In the genomic region with DNA sequence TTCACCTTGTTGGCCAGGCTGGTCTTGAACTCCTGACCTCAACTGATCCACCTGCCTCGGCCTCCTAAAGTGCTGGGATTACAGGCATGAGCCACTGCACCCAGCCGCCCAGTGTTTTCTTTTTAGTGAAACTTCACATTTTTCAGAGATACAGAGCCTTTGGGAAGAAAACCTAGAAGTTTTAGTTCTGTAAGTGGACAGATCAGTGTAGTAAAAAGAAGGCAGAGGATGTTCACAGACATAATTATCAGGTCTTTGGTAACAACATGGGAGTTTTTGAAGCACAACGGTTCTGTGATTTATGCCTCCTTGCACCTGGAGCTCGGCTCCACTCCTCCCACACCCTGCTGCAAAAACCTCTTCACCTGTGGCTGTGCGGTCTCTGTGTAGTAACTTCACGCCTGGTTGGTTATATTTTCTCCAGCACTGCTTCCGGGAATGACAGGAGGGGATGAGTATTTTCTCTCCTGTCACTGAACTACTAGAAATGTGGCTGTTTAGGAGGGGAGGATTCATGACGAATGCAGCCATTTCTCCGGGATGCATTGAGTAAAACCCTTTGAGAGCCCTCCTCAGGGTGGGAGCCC, we compare ENCODE assay signal across 9 cellular contexts.
DNase-seq lines count a peak whose midpoint lies in the region; ATAC-seq lines count a peak whose summit lies in the region.
"Had no signal": no experiment of that assay in that cellular context is flagged by ENCODE, and none has a peak within 500 bp of the region (broad histone marks: within the 10 kb centered on the region; RNA-seq: fewer than 3 reads in every experiment).

No MANE protein-coding gene starts in this region.

- peaks cover 42% of the 10 kb centered on the region for H3K4me1 Mint-ChIP-seq in activated CD4-positive, alpha-beta T cell treated with anti-CD3 and anti-CD28 coated beads, Interleukin-2, amount 10 ng/mL, durations not matched to agents 7 days and 5 days

- H3K4me3 ChIP-seq in mucosa of rectum (ENCODE audit: low read length in 2 of 2) = no peak overlapping the region
- H3K4me3 ChIP-seq: SK-N-MC had no signal

- H3K9me3 ChIP-seq in mucosa of rectum (ENCODE audit: control insufficient read depth in 2 of 2, low read length in 2 of 2) = no peaks in the 10 kb centered on the region

- H3K27me3 ChIP-seq in mucosa of rectum (ENCODE audit: control insufficient read depth in 2 of 2, insufficient read depth in 2 of 2, low read length in 2 of 2) = no peaks in the 10 kb centered on the region

- H3K27me3 Mint-ChIP-seq in activated CD4-positive, alpha-beta T cell treated with anti-CD3 and anti-CD28 coated beads, Interleukin-2, amount 10 ng/mL, durations not matched to agents 7 days and 5 days = no peaks in the 10 kb centered on the region

- peak overlapping the region; percentile 81 for H3K27ac Mint-ChIP-seq in activated CD4-positive, alpha-beta T cell treated with anti-CD3 and anti-CD28 coated beads, Interleukin-2, amount 10 ng/mL, durations not matched to agents 7 days and 5 days

- no peaks in the 10 kb centered on the region for H3K36me3 ChIP-seq in mucosa of rectum (ENCODE audit: control insufficient read depth in 2 of 2, insufficient read depth in 2 of 2, low read length in 2 of 2)

- no peaks in the 10 kb centered on the region for H3K36me3 Mint-ChIP-seq in activated CD4-positive, alpha-beta T cell treated with anti-CD3 and anti-CD28 coated beads, Interleukin-2, amount 10 ng/mL, durations not matched to agents 7 days and 5 days (ENCODE audit: low read depth)

- H3K27ac ChIP-seq in mucosa of rectum (ENCODE audit: low read depth in 2 of 2, low read length in 2 of 2) = peak overlapping the region; percentile 41 to 60
- H3K27ac ChIP-seq: SK-N-MC had no signal

- H3K9me3 Mint-ChIP-seq in activated CD4-positive, alpha-beta T cell treated with anti-CD3 and anti-CD28 coated beads, Interleukin-2, amount 10 ng/mL, durations not matched to agents 7 days and 5 days = no peaks in the 10 kb centered on the region

- CTCF ChIA-PET in activated CD4-positive, alpha-beta T cell treated with anti-CD3 and anti-CD28 coated beads, Interleukin-2, amount 10 ng/mL, durations not matched to agents 7 days and 5 days (lab: Charles Lee) = interaction anchor here (1.2 to 2.1 kb wide), 4 partner anchors 11 to 80 kb away, joined by 3 to 7 read pairs (median 4); no protein-coding TSS in a partner anchor

- POLR2A ChIA-PET in activated CD4-positive, alpha-beta T cell treated with anti-CD3 and anti-CD28 coated beads, Interleukin-2, amount 10 ng/mL, durations not matched to agents 7 days and 5 days (lab: Charles Lee) = no interaction called here

- peaks cover 9 to 23% of the 10 kb centered on the region in 2 donors for H3K4me1 ChIP-seq in mucosa of rectum (ENCODE audit: control insufficient read depth in 2 of 2, insufficient read depth in 2 of 2, low read length in 2 of 2)

- ATAC-seq in HG02981 (IDR thresholded peaks at IDR 0.05; ENCODE audit: unreplicated experiment) = peak; percentile 51

- DNase-seq in activated CD4-positive, alpha-beta T cell treated with anti-CD3 and anti-CD28 coated beads, Interleukin-2, amount 10 ng/mL, durations not matched to agents 7 days and 5 days = peak; percentile 24
- DNase-seq in activated CD4-positive, alpha-beta T cell treated with anti-CD3 and anti-CD28 coated beads for 1 hour = no peak
- DNase-seq in NCI-H748 (lab: John Stamatoyannopoulos, UW; ENCODE audit: unreplicated experiment) (peak; percentile 82), foreskin melanocyte (no peak), anterior cingulate cortex (lab: John Stamatoyannopoulos, UW) (no peak), T-helper 9 cell (no peak)

- peak overlapping the region in 1 of 2 donors; percentile 38 for H3K9ac ChIP-seq in mucosa of rectum (ENCODE audit: low read depth in 1 of 2, low read length in 2 of 2)

- no peak overlapping the region for H3K4me3 Mint-ChIP-seq in activated CD4-positive, alpha-beta T cell treated with anti-CD3 and anti-CD28 coated beads, Interleukin-2, amount 10 ng/mL, durations not matched to agents 7 days and 5 days

Comparison
In these comparisons a context has a peak if more than half of its experiments do, and no peak if none do; other contexts are left out.
1. DNase-seq: peak in activated CD4-positive, alpha-beta T cell treated with anti-CD3 and anti-CD28 coated beads, Interleukin-2, amount 10 ng/mL, durations not matched to agents 7 days and 5 days (single experiment) and NCI-H748 (single experiment); none in activated CD4-positive, alpha-beta T cell treated with anti-CD3 and anti-CD28 coated beads for 1 hour (single experiment), foreskin melanocyte (single experiment), anterior cingulate cortex (0 of 58) and T-helper 9 cell (single experiment).